In the genomic region with DNA sequence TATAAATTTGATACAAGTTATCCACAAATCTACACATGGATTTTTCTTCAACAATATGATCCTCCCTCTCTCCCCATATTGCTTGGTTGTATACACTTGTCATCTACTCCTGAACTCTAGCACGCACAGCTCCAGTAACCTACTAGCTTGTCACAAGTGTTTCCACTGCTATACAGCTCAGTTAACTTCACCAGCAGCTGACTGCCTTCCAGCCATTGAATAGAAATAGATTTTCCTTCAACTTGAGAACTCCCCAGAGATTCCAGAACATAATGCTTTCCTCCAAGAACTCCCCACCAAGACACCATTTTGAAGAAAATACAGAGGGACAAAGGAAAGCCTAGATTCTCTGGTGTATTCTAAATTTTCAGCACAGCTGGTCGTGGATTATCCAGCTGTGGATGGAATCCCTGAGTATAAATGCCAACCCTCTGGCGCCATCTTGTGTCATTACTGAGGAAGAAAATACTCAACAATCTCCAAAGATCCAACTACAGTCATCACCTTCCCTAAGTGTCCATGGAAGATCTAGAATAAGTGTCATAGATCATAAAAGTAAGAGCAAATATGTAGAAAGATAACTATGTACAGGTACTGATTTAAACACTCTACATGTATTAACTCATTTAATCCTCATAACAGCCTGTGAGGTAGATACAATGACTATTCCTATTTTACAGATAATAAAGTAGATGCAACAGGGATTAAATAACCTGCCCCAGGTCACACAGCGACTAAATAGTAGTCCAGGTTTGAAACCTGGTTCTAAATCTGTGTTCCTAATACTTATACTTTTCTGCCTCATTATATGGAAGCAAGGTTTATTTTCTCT, we compare ENCODE assay signal across 8 cellular contexts.
A peak's percentile ranks its signal among the peaks of the same experiment; 100 is the strongest.
DNase-seq lines count a peak whose midpoint lies in the region; ATAC-seq and TF ChIP-seq lines count a peak whose summit lies in the region.

No MANE protein-coding gene starts in this region.

- H3K79me2 ChIP-seq in DOHH2 (ENCODE audit: control insufficient read depth, low read length) (no peaks in the 10 kb centered on the region), OCI-LY7 (ENCODE audit: insufficient read depth, low read depth, low read length) (no peaks in the 10 kb centered on the region)

- H2AFZ ChIP-seq in OCI-LY7 (ENCODE audit: low read length): no peak overlapping the region

- H3K36me3 ChIP-seq in DOHH2 (ENCODE audit: control insufficient read depth, low read length) (no peaks in the 10 kb centered on the region), OCI-LY7 (ENCODE audit: insufficient read depth, low read length) (no peaks in the 10 kb centered on the region), left lung (peaks cover 0 to 5% of the 10 kb centered on the region in 2 donors), uterus (no peaks in the 10 kb centered on the region)

- DNase-seq in HL-60 (ENCODE audit: low read depth in 1 of 2, low spot score in 1 of 2) (peak; percentile 7 to 41), OCI-LY7 (ENCODE audit: low spot score) (peak; percentile 41), dedifferentiated amniotic fluid mesenchymal stem cell (ENCODE audit: extremely low spot score) (peak; percentile 58), left lung (no peak), uterus (peak; percentile 37 to 55)

- TF ChIP-seq CTCF in DOHH2 (IDR thresholded peaks at IDR 0.05; ENCODE audit: low read depth, low read length, poor library complexity, severe bottlenecking) (peak; percentile 66), HL-60 (IDR thresholded peaks at IDR 0.05; ENCODE audit: insufficient read depth, low read length) (peak; percentile 42), OCI-LY7 (conservative IDR thresholded peaks at IDR 0.05; ENCODE audit: low read length) (peak; percentile 86), left lung (IDR thresholded peaks at IDR 0.05) (peak; percentile 46 to 67), uterus (IDR thresholded peaks at IDR 0.05) (peak; percentile 69 to 78 (median 70))

- H4K20me1 ChIP-seq in DOHH2 (ENCODE audit: control insufficient read depth, insufficient read depth, low read depth, low read length) (no peaks in the 10 kb centered on the region), OCI-LY7 (ENCODE audit: insufficient read depth, low read length) (no peaks in the 10 kb centered on the region)

- H3K4me1 ChIP-seq in DOHH2 (ENCODE audit: control insufficient read depth, low read length) (no peaks in the 10 kb centered on the region), OCI-LY7 (ENCODE audit: insufficient read depth, low read length, poor library complexity, severe bottlenecking) (no peaks in the 10 kb centered on the region), left lung (no peaks in the 10 kb centered on the region), uterus (no peaks in the 10 kb centered on the region)

- H3K27me3 ChIP-seq in DOHH2 (ENCODE audit: control insufficient read depth, low read length) (no peaks in the 10 kb centered on the region), HL-60 (ENCODE audit: insufficient read depth, poor library complexity, severe bottlenecking) (peaks cover 3% of the 10 kb centered on the region), left lung (no peaks in the 10 kb centered on the region), uterus (no peaks in the 10 kb centered on the region)

- H3K27ac ChIP-seq in DOHH2 (ENCODE audit: low read depth, low read length) (no peak overlapping the region), HL-60 (replicated peaks) (no peak overlapping the region), OCI-LY7 (ENCODE audit: low read depth, low read length, poor library complexity, severe bottlenecking) (no peak overlapping the region), left lung (peak overlapping the region in 1 of 2 donors; percentile 60), uterus (peak overlapping the region in 1 of 2 donors; percentile 42)

- CTCF ChIA-PET in OCI-LY7 (lab: Charles Lee; ENCODE audit: unreplicated experiment): no interaction called here

- no peak overlapping the region for H3K4me3 ChIP-seq in DOHH2 (ENCODE audit: low read length)
- H3K4me3 ChIP-seq in HL-60 (replicated peaks; ENCODE audit: insufficient read depth, low read length): no peak overlapping the region
- no peak overlapping the region for H3K4me3 ChIP-seq in OCI-LY7 (ENCODE audit: low read depth, low read length, poor library complexity, severe bottlenecking)
- no peak overlapping the region for H3K4me3 ChIP-seq in left lung
- H3K4me3 ChIP-seq in uterus: no peak overlapping the region

- H3K9me3 ChIP-seq in DOHH2 (ENCODE audit: control insufficient read depth, insufficient read depth, low read length) (no peaks in the 10 kb centered on the region), OCI-LY7 (ENCODE audit: low read length) (no peaks in the 10 kb centered on the region), left lung (no peaks in the 10 kb centered on the region), uterus (no peaks in the 10 kb centered on the region)

- POLR2A ChIA-PET in OCI-LY7 (lab: Charles Lee): no interaction called here

- TF ChIP-seq POLR2A in uterus (IDR thresholded peaks at IDR 0.05): no peak

- H3K9me2 ChIP-seq in DOHH2 (replicated peaks; ENCODE audit: control insufficient read depth, low read length) (no peaks in the 10 kb centered on the region), OCI-LY7 (ENCODE audit: insufficient read depth, low read length) (no peaks in the 10 kb centered on the region)

- H3K4me2 ChIP-seq in DOHH2 (ENCODE audit: low read length): no peak overlapping the region
- no peak overlapping the region for H3K4me2 ChIP-seq in OCI-LY7 (ENCODE audit: low read length)

- ATAC-seq in left lung: peak; percentile 88
- no peak for ATAC-seq in HG03095 (IDR thresholded peaks at IDR 0.05; ENCODE audit: unreplicated experiment)
- no peak for ATAC-seq in HG03571 (IDR thresholded peaks at IDR 0.05; ENCODE audit: unreplicated experiment)

- no peaks in the 10 kb centered on the region for H3F3A ChIP-seq in DOHH2 (ENCODE audit: control insufficient read depth, insufficient read depth)

- intact Hi-C loops in OCI-LY7 (cut with micrococcal nuclease; ENCODE audit: unreplicated experiment) (loop anchor here (1.0 to 5.0 kb wide), 2 partner anchors 343 to 1009 kb away; no protein-coding TSS in a partner anchor), left lung (cut with DNase I) (loop anchor here in 1 of 2 donors (5.0 kb wide), 1 partner anchor 344 kb away; no protein-coding TSS in a partner anchor), uterus (cut with DNase I; ENCODE audit: low total_unique reads) (loop anchor here (5.0 kb wide), 1 partner anchor 344 kb away; no protein-coding TSS in a partner anchor)

- no TSS peak for BruUV-seq in OCI-LY7 (replicated peaks; lab: Mats Ljungman, UMichigan)

Comparison
In these comparisons a context has a peak if more than half of its experiments do, and no peak if none do; other contexts are left out.
1. DNase-seq: peak in HL-60 (2 of 2), OCI-LY7 (single experiment), dedifferentiated amniotic fluid mesenchymal stem cell (single experiment) and uterus (2 of 2); none in left lung (0 of 2).
2. Peak in every context shown above with its lines, with median percentiles within 50 percentile points of each other: CTCF ChIP-seq.